ENCODE assay signal across 8 cellular contexts in genomic region chr1:20551945-20552727, GRCh38. TPM values are rescaled to one million over a fixed set of nuclear protein-coding genes. Genes with fewer than 3 reads are reported as not detected.
DNase-seq lines count a peak whose midpoint lies in the region; ATAC-seq, FAIRE-seq and TF ChIP-seq lines count a peak whose summit lies in the region.

Gene FAM43B (plus strand): TSS chr1:20552573. CDS start chr1:20552974, 401 bp downstream.

- POLR2A ChIA-PET in A549 (lab: Yijun Ruan, JAX): interaction anchor here (1.0 to 1.7 kb wide), 8 partner anchors 19 to 234 kb away, joined by 3 to 7 read pairs (median 4); partner anchors contain the start of gene MUL1

- DNase-seq in A549 (ENCODE audit: low read depth in 1 of 2, low spot score in 1 of 2) (peak; percentile 62 to 77), brain microvascular endothelial cell (no peak), kidney tubule cell (ENCODE audit: low spot score) (peak; percentile 14), suprapubic skin (ENCODE audit: low spot score in 2 of 2) (peak; percentile 69 to 84), T-helper 9 cell (no peak)
- no peak for DNase-seq in activated CD4-positive, alpha-beta T cell treated with anti-CD3 and anti-CD28 coated beads for 1 hour

- H3K27ac ChIP-seq in A549 (peak within 1 kb of the TSS; percentile 77 to 92), HUES48 (ENCODE audit: low read depth, low read length) (no peak within 1 kb of the TSS), brain microvascular endothelial cell (no peak within 1 kb of the TSS), suprapubic skin (peak within 1 kb of the TSS; percentile 45)

- TF ChIP-seq EP300 in A549 (IDR thresholded peaks at IDR 0.05): no peak
- no peak for TF ChIP-seq EP300 in suprapubic skin (IDR thresholded peaks at IDR 0.05)

- 48% methylated on average over 10 of the region's 47 CpGs for WGBS in A549 (ENCODE audit: missing lambda C conversion rate)
- 11% methylated on average over 21 of the region's 47 CpGs for WGBS in suprapubic skin

- no peak within 1 kb of the TSS for H3K9ac ChIP-seq in HUES48 (ENCODE audit: low read depth, low read length)

- no peak for TF ChIP-seq RAD21 in A549 (conservative IDR thresholded peaks at IDR 0.05 in 1 of 2, IDR thresholded peaks at IDR 0.05 in 1 of 2)

- H3K4me2 ChIP-seq in A549: peak within 1 kb of the TSS; percentile 95

- H3K4me1 ChIP-seq in A549 (peaks cover 8% of the 10 kb centered on the region), HUES48 (ENCODE audit: control insufficient read depth, insufficient read depth, low read length) (peaks cover 5% of the 10 kb centered on the region; the same call in 1 of the 2 replicates), suprapubic skin (peaks cover 39% of the 10 kb centered on the region)

- CTCF ChIA-PET in A549 (lab: Yijun Ruan, JAX): interaction anchor here (0.8 to 2.7 kb wide), 5 partner anchors 30 to 89 kb away, joined by 3 to 11 read pairs (median 3); partner anchors contain the start of gene PINK1

- H3K4me3 ChIP-seq in A549: peak within 1 kb of the TSS; percentile 67
- peak within 1 kb of the TSS; percentile 61 for H3K4me3 ChIP-seq in HUES48 (ENCODE audit: low read depth, low read length)
- peak within 1 kb of the TSS; percentile 37 for H3K4me3 ChIP-seq in brain microvascular endothelial cell (ENCODE audit: low read depth, low read length)
- H3K4me3 ChIP-seq in suprapubic skin: peak within 1 kb of the TSS; percentile 46

- TF ChIP-seq CTCF in A549 (IDR thresholded peaks at IDR 0.05): no peak
- TF ChIP-seq CTCF in brain microvascular endothelial cell (IDR thresholded peaks at IDR 0.05; ENCODE audit: low read depth, low read length, missing control alignments): no peak
- no peak for TF ChIP-seq CTCF in suprapubic skin (IDR thresholded peaks at IDR 0.05)

- H3K9me3 ChIP-seq in A549: no peaks in the 10 kb centered on the region
- no peaks in the 10 kb centered on the region for H3K9me3 ChIP-seq in HUES48 (ENCODE audit: control insufficient read depth, insufficient read depth, low read length)
- H3K9me3 ChIP-seq in suprapubic skin: no peaks in the 10 kb centered on the region

- no peak for FAIRE-seq in A549 (lab: Jason Lieb, UNC)

- peak; percentile 87 to 95 for ATAC-seq in A549
- ATAC-seq in HG02938 (IDR thresholded peaks at IDR 0.05; ENCODE audit: unreplicated experiment): no peak

- in situ Hi-C loops in brain microvascular endothelial cell (cut with HindIII; ENCODE audit: low pct_ligation_motif_present, low sequenced_read_pairs): no loop called here

- TF ChIP-seq POLR2A in A549 (IDR thresholded peaks at IDR 0.05; ENCODE audit: low read length) (peak; percentile 60), suprapubic skin (IDR thresholded peaks at IDR 0.05) (no peak)

- peaks cover 75% of the 10 kb centered on the region for H3K27me3 ChIP-seq in HUES48 (ENCODE audit: control insufficient read depth, insufficient read depth, low read length)
- H3K27me3 ChIP-seq in brain microvascular endothelial cell (replicated peaks): peaks cover 52% of the 10 kb centered on the region
- peaks cover 70% of the 10 kb centered on the region for H3K27me3 ChIP-seq in suprapubic skin

- no peaks in the 10 kb centered on the region for H3K36me3 ChIP-seq in HUES48 (ENCODE audit: control insufficient read depth, insufficient read depth, low read length)
- H3K36me3 ChIP-seq in brain microvascular endothelial cell (replicated peaks): no peaks in the 10 kb centered on the region
- H3K36me3 ChIP-seq in suprapubic skin: no peaks in the 10 kb centered on the region

TF ChIP-seq in A549, 52 proteins besides CTCF, POLR2A, EP300 and RAD21:
- TF ChIP-seq USF2 (IDR thresholded peaks at IDR 0.05): no peak
- TF ChIP-seq JUN (IDR thresholded peaks at IDR 0.05): peak in 1 of 2 experiments; percentile 29; a peak in 1 of 5 replicates
- TF ChIP-seq MAX (IDR thresholded peaks at IDR 0.05): 0 out of 2 replicates have a peak, but pooled peaks have one; percentile 36
- TF ChIP-seq CHD4 (IDR thresholded peaks at IDR 0.05; ENCODE audit: borderline replicate concordance): no peak

RNA-seq across cellular contexts. Expression of gene FAM43B, which starts in this region (rescaled TPM):
- polyA plus RNA-seq in A549 (2011; rRNA removed): 0.53 and 0.76 TPM in 2 replicates
- 1.4 and 2.0 TPM in 2 replicates for polyA plus RNA-seq in A549 (2012; cell fraction: cytosol; rRNA removed)
- polyA plus RNA-seq in A549 (2012; cell fraction: nucleus; rRNA removed): 3.1 and 5.4 TPM in 2 replicates
- 4.1 to 7.1 TPM (median 6.9 TPM) in 3 replicates for polyA plus RNA-seq in A549 (2017; fragmentation: RNase III; extraction: RNeasy Plus Mini Kit Qiagen cat#74134 plus additional on column Dnase treatment)
- 0.78 and 0.83 TPM in 2 replicates for polyA minus RNA-seq in A549 (2011; rRNA and poly(A)+ RNA removed)
- under 1 TPM in 2 of 4 donors, not detected in 2; 0.21 to 0.38 TPM for total RNA-seq in suprapubic skin

Comparison
In these comparisons a context has a peak if more than half of its experiments do, and no peak if none do; other contexts are left out.
1. Peak in DNase-seq, H3K4me3 ChIP-seq and H3K27ac ChIP-seq in suprapubic skin; RNA of the gene not detected or under 1 TPM.
2. DNase-seq: peak in A549 (2 of 2) and kidney tubule cell (single experiment); none in brain microvascular endothelial cell (single experiment), activated CD4-positive, alpha-beta T cell treated with anti-CD3 and anti-CD28 coated beads for 1 hour (single experiment) and T-helper 9 cell (single experiment).
3. H3K27ac ChIP-seq: peak in A549 (2 of 2); none in HUES48 (single experiment) and brain microvascular endothelial cell (single experiment).
4. Peak in every context shown above with its lines, with median percentiles within 50 percentile points of each other: H3K4me3 ChIP-seq.